In genomic region chr4:18012115-18012806, GRCh38 we compare ENCODE assay signal across 1 cellular context.
TF ChIP-seq lines count a peak whose summit lies in the region.

No MANE protein-coding gene starts in this region.

TF ChIP-seq in GM23338, 12 proteins besides CTCF, POLR2A, EP300 and RAD21:
- TF ChIP-seq ZNF462 (CRISPR knock-in tag; IDR thresholded peaks at IDR 0.05) (no peak), EZH2phosphoT487 (IDR thresholded peaks at IDR 0.05; ENCODE audit: unreplicated experiment) (no peak), JUNB (IDR thresholded peaks at IDR 0.05; ENCODE audit: unreplicated experiment) (no peak), EZH2 (IDR thresholded peaks at IDR 0.05; ENCODE audit: low read depth, unreplicated experiment) (no peak), ZNF114 (CRISPR knock-in tag; IDR thresholded peaks at IDR 0.05) (no peak), ETS1 (IDR thresholded peaks at IDR 0.05) (no peak), NANOG (IDR thresholded peaks at IDR 0.05; ENCODE audit: borderline replicate concordance) (no peak), STAT1 (IDR thresholded peaks at IDR 0.05; ENCODE audit: unreplicated experiment) (no peak)
